In genomic region chr1:10474613-10475507, GRCh38 we compare ENCODE assay signal across 1 cellular context.
TF ChIP-seq lines count a peak whose summit lies in the region.

Gene PEX14, plus strand, starts transcription at chr1:10474950. Its CDS starts 17 bp downstream, at chr1:10474967.

TF ChIP-seq in K562, 482 proteins besides CTCF, POLR2A, EP300 and RAD21 (continued from another document and continues in another):
- TF ChIP-seq ATF2 (CRISPR knock-in tag; IDR thresholded peaks at IDR 0.05), result no peak
- peak; percentile 35; the same call in 1 of the 2 replicates for TF ChIP-seq ZNF277 (CRISPR knock-in tag; IDR thresholded peaks at IDR 0.05; ENCODE audit: borderline replicate concordance)
- no peak for TF ChIP-seq TCFL5 (CRISPR knock-in tag; conservative IDR thresholded peaks at IDR 0.05)
- no peak; the same call in 1 of the 2 replicates for TF ChIP-seq NR2C2 (CRISPR knock-in tag; IDR thresholded peaks at IDR 0.05)
- peak; percentile 93 for TF ChIP-seq NR2C2 (tag; IDR thresholded peaks at IDR 0.05)
- no peak; the same call in 1 of the 2 replicates for TF ChIP-seq ZNF12 (CRISPR knock-in tag; IDR thresholded peaks at IDR 0.05)
- TF ChIP-seq MNT (conservative IDR thresholded peaks at IDR 0.05), result peak; percentile 74 to 82
- no peak for TF ChIP-seq U2AF2 (optimal IDR thresholded peaks at IDR 0.05; ENCODE audit: low read depth, low read length)
- TF ChIP-seq HDAC2 (IDR thresholded peaks at IDR 0.05), result peak; percentile 79
- TF ChIP-seq ZNF699 (CRISPR knock-in tag; IDR thresholded peaks at IDR 0.05; ENCODE audit: insufficient replicate concordance), result no peak
- 0 out of 2 replicates have a peak, but pooled peaks have one; percentile 23 for TF ChIP-seq FOXP1 (CRISPR knock-in tag; IDR thresholded peaks at IDR 0.05)
- TF ChIP-seq E2F8 (IDR thresholded peaks at IDR 0.05; ENCODE audit: low read depth, partially characterized antibody), result peak; percentile 36
- no peak; the same call in 1 of the 2 replicates for TF ChIP-seq TRIM28 (IDR thresholded peaks at IDR 0.05)
- TF ChIP-seq CREB1 (IDR thresholded peaks at IDR 0.05), result peak; percentile 48
- TF ChIP-seq CREB1 (CRISPR knock-in tag; IDR thresholded peaks at IDR 0.05), result no peak
- TF ChIP-seq SNAPC5 (CRISPR knock-in tag; IDR thresholded peaks at IDR 0.05), result no peak
- TF ChIP-seq GTF2E2 (tag; IDR thresholded peaks at IDR 0.05), result no peak
- no peak for TF ChIP-seq SMAD3 (CRISPR knock-in tag; conservative IDR thresholded peaks at IDR 0.05)
- no peak for TF ChIP-seq MLX (CRISPR knock-in tag; conservative IDR thresholded peaks at IDR 0.05)
- peak in 1 of 2 experiments; percentile 69; a peak in 1 of 3 replicates for TF ChIP-seq CBX3 (IDR thresholded peaks at IDR 0.05; ENCODE audit: borderline replicate concordance in 1 of 2, low read length in 2 of 2)
- TF ChIP-seq CEBPB (tag; IDR thresholded peaks at IDR 0.05), result no peak
- TF ChIP-seq TAF9B (IDR thresholded peaks at IDR 0.05; ENCODE audit: partially characterized antibody), result peak; percentile 90
- peak; percentile 20; the same call in 1 of the 2 replicates for TF ChIP-seq ZNF316 (IDR thresholded peaks at IDR 0.05)
- TF ChIP-seq ZNF764 (CRISPR knock-in tag; IDR thresholded peaks at IDR 0.05; ENCODE audit: low read depth), result no peak
- peak; percentile 94 for TF ChIP-seq POLR2G (IDR thresholded peaks at IDR 0.05; ENCODE audit: low read depth, low read length)
- TF ChIP-seq SLC30A9 (CRISPR knock-in tag; IDR thresholded peaks at IDR 0.05), result no peak
- TF ChIP-seq PHF21A (IDR thresholded peaks at IDR 0.05; ENCODE audit: borderline replicate concordance, low read depth), result no peak
- TF ChIP-seq CBX8 (IDR thresholded peaks at IDR 0.05; ENCODE audit: borderline replicate concordance, extremely low read depth, low read depth, low read length, poor library complexity, severe bottlenecking), result no peak
- TF ChIP-seq ZNF449 (CRISPR knock-in tag; IDR thresholded peaks at IDR 0.05), result peak; percentile 33; the same call in 1 of the 2 replicates
- peak; percentile 88 for TF ChIP-seq L3MBTL2 (IDR thresholded peaks at IDR 0.05)
- peak; percentile 27 for TF ChIP-seq PRDM10 (IDR thresholded peaks at IDR 0.05; ENCODE audit: partially characterized antibody)
- no peak for TF ChIP-seq SIRT6 (IDR thresholded peaks at IDR 0.05; ENCODE audit: low read depth, low read length)
- no peak for TF ChIP-seq ARID1B (IDR thresholded peaks at IDR 0.05)
- no peak for TF ChIP-seq CBFA2T3 (IDR thresholded peaks at IDR 0.05)
- peak; percentile 34; the same call in 1 of the 2 replicates for TF ChIP-seq NCOR1 (IDR thresholded peaks at IDR 0.05)
- peak; percentile 79 for TF ChIP-seq SUPT5H (IDR thresholded peaks at IDR 0.05)
- TF ChIP-seq ARID4B (CRISPR knock-in tag; IDR thresholded peaks at IDR 0.05), result peak; percentile 52; the same call in 1 of the 2 replicates
- TF ChIP-seq RCOR1 (IDR thresholded peaks at IDR 0.05; ENCODE audit: borderline replicate concordance in 1 of 2, low read depth in 2 of 2, low read length in 2 of 2), result peak in 1 of 2 experiments; percentile 69; a peak in 1 of 4 replicates
- TF ChIP-seq GATAD2A (IDR thresholded peaks at IDR 0.05), result no peak
- no peak for TF ChIP-seq ZNF583 (CRISPR knock-in tag; IDR thresholded peaks at IDR 0.05)
- TF ChIP-seq KLF13 (tag; IDR thresholded peaks at IDR 0.05; ENCODE audit: borderline replicate concordance, low read depth), result peak; percentile 57; the same call in 1 of the 2 replicates
- no peak for TF ChIP-seq PREB (CRISPR knock-in tag; IDR thresholded peaks at IDR 0.05)
- TF ChIP-seq MLLT1 (IDR thresholded peaks at IDR 0.05), result peak in 1 of 2 experiments; percentile 100; a peak in 2 of 4 replicates
